In genomic region chr6:117675658-117676301, GRCh38 we compare ENCODE assay signal across 8 cellular contexts. TPM values are rescaled to one million over a fixed set of nuclear protein-coding genes. Genes with fewer than 3 reads are reported as not detected.
DNase-seq lines count a peak whose midpoint lies in the region; ATAC-seq and TF ChIP-seq lines count a peak whose summit lies in the region.
"Not testable (repeated sequence)": the region's sequence is repeated elsewhere in the genome, so short reads cannot be mapped to it uniquely, and the experiment has no call there.

No MANE protein-coding gene starts in this region.

- TF ChIP-seq CTCF in CD4-positive, alpha-beta T cell (IDR thresholded peaks at IDR 0.05); lower lobe of right lung (IDR thresholded peaks at IDR 0.05): not testable (repeated sequence)

- not testable (repeated sequence) for H3K27me3 Mint-ChIP-seq in CD4-positive, alpha-beta T cell

- H3K27ac ChIP-seq in CD4-positive, alpha-beta T cell (ENCODE audit: low read depth, low read length) = not testable (repeated sequence)
- H3K27ac ChIP-seq in esophagus (ENCODE audit: low read depth in 2 of 2, low read length in 1 of 2) = peak overlapping the region in 1 of 2 donors; percentile 58
- H3K27ac ChIP-seq in lower lobe of right lung = peak overlapping the region; percentile 81
- peak overlapping the region; percentile 52 for H3K27ac ChIP-seq in skeletal muscle tissue (ENCODE audit: low read depth, low read length)

- H3K4me3 Mint-ChIP-seq in CD4-positive, alpha-beta T cell = peak overlapping the region; percentile 99

- H3K36me3 ChIP-seq in NT2/D1 (ENCODE audit: insufficient read depth, insufficient read length, low read length) = peaks cover 38% of the 10 kb centered on the region
- not testable (repeated sequence) for H3K36me3 ChIP-seq in esophagus (ENCODE audit: control insufficient read depth in 2 of 2, insufficient read depth in 2 of 2, low read length in 1 of 2); lower lobe of right lung; skeletal muscle tissue (ENCODE audit: control insufficient read depth in 3 of 3, insufficient read depth in 3 of 3, low read length in 3 of 3)

- POLR2A ChIA-PET in CD4-positive, alpha-beta T cell (lab: Charles Lee) = interaction anchor here (1.2 kb wide), 1 partner anchor 73 kb away, joined by 5 read pairs; the partner anchor contains the start of gene GOPC

- peak overlapping the region; percentile 96 for H3K27ac Mint-ChIP-seq in CD4-positive, alpha-beta T cell

- H3K9ac ChIP-seq in NT2/D1 (ENCODE audit: insufficient read length, low read depth) (peak overlapping the region; percentile 85), skeletal muscle tissue (ENCODE audit: low read depth in 1 of 3, low read length in 3 of 3) (peak overlapping the region in 2 of 3 donors; percentile 68 to 77)

- WGBS in esophagus, 2 donors = 0% methylated on average over 28 to 49 of the region's 62 CpGs

- H3K27me3 ChIP-seq in CD4-positive, alpha-beta T cell (ENCODE audit: control insufficient read depth, insufficient read depth, low read length); NT2/D1 (ENCODE audit: insufficient read depth, insufficient read length); esophagus (ENCODE audit: control insufficient read depth in 1 of 2, insufficient read depth in 2 of 2, low read length in 2 of 2); lower lobe of right lung (ENCODE audit: low read depth); skeletal muscle tissue (ENCODE audit: control insufficient read depth in 3 of 3, insufficient read depth in 3 of 3, low read length in 3 of 3): not testable (repeated sequence)

- H3K4me1 ChIP-seq in NT2/D1 (ENCODE audit: insufficient read depth, insufficient read length); esophagus (ENCODE audit: control insufficient read depth in 2 of 2, insufficient read depth in 2 of 2, low read length in 1 of 2): not testable (repeated sequence)
- peaks cover 52% of the 10 kb centered on the region for H3K4me1 ChIP-seq in lower lobe of right lung
- peaks cover 13 to 33% (median 26%) of the 10 kb centered on the region in 3 donors for H3K4me1 ChIP-seq in skeletal muscle tissue (ENCODE audit: control insufficient read depth in 3 of 3, insufficient read depth in 3 of 3, low read length in 3 of 3)

- H3K9me3 ChIP-seq in CD4-positive, alpha-beta T cell (ENCODE audit: control insufficient read depth, low read length); esophagus (ENCODE audit: control insufficient read depth in 2 of 2, insufficient read depth in 1 of 2, low read depth in 1 of 2, low read length in 1 of 2); lower lobe of right lung; skeletal muscle tissue (ENCODE audit: control insufficient read depth in 3 of 3, low read length in 3 of 3): not testable (repeated sequence)
- H3K9me3 ChIP-seq in NT2/D1 (ENCODE audit: insufficient read depth, low read length) = peaks cover 52% of the 10 kb centered on the region

- not testable (repeated sequence) for H3K9me3 Mint-ChIP-seq in CD4-positive, alpha-beta T cell

- ATAC-seq in CD4-positive, alpha-beta T cell (ENCODE audit: poor library complexity) = peak; percentile 56
- peak; percentile 30 for ATAC-seq in GM19455 (IDR thresholded peaks at IDR 0.05; ENCODE audit: unreplicated experiment)
- peak; percentile 29 for ATAC-seq in HG03045 (IDR thresholded peaks at IDR 0.05; ENCODE audit: unreplicated experiment)
- peak; percentile 70 to 72 for ATAC-seq in lower lobe of right lung

- CTCF ChIA-PET in CD4-positive, alpha-beta T cell (lab: Charles Lee) = interaction anchor here (2.0 kb wide), 1 partner anchor 72 kb away, joined by 5 read pairs; no protein-coding TSS in a partner anchor

- peaks cover 63% of the 10 kb centered on the region for H3K4me1 Mint-ChIP-seq in CD4-positive, alpha-beta T cell (ENCODE audit: low read depth)

- DNase-seq in CD4-positive, alpha-beta T cell = peak in 1 of 10 experiments; percentile 3
- DNase-seq in NT2/D1 (ENCODE audit: low read depth, low spot score) = not testable (repeated sequence)
- DNase-seq in activated gamma-delta T cell treated with Interleukin-2 at 50 U/mL for 16 hours (peak; percentile 7), lower lobe of right lung (peak; percentile 51)

- H3K4me3 ChIP-seq in NT2/D1 (ENCODE audit: insufficient read length, low read depth) = peak overlapping the region; percentile 78
- H3K4me3 ChIP-seq in esophagus (ENCODE audit: low read depth in 1 of 2, low read length in 2 of 2) = peak overlapping the region; percentile 69 to 78
- H3K4me3 ChIP-seq in lower lobe of right lung = peak overlapping the region; percentile 76
- H3K4me3 ChIP-seq in skeletal muscle tissue (ENCODE audit: low read length in 3 of 3) = peak overlapping the region; percentile 78 to 85 (median 82)

- H3K36me3 Mint-ChIP-seq in CD4-positive, alpha-beta T cell (ENCODE audit: low read depth) = peaks cover 31% of the 10 kb centered on the region

- intact Hi-C loops in CD4-positive, alpha-beta T cell (cut with DNase I, micrococcal nuclease) = loop anchor here (1.0 to 10.0 kb wide), 13 partner anchors 73 to 1669 kb away; partner anchors contain the start of genes ASF1A (in 1 of the 2), FAM184A (in 1 of the 2), GOPC (in 1 of the 2) and MAN1A1 (in 1 of the 2)
- intact Hi-C loops in lower lobe of right lung (cut with DNase I) = not testable (repeated sequence)

RNA-seq across cellular contexts. Expression of gene NUS1, which starts 0.5 kb away (rescaled TPM):
- total RNA-seq in CD4-positive, alpha-beta T cell = 10 to 100 TPM; 16.2 to 16.6 TPM
- 10 to 100 TPM in 1 of 2 donors, 1 to 10 TPM in 1; 9.2 to 13.3 TPM for polyA plus RNA-seq in esophagus
- total RNA-seq in lower lobe of right lung (36.5 TPM), skeletal muscle tissue (8.9 TPM)
